ENCODE assay signal across 8 cellular contexts in the genomic region with DNA sequence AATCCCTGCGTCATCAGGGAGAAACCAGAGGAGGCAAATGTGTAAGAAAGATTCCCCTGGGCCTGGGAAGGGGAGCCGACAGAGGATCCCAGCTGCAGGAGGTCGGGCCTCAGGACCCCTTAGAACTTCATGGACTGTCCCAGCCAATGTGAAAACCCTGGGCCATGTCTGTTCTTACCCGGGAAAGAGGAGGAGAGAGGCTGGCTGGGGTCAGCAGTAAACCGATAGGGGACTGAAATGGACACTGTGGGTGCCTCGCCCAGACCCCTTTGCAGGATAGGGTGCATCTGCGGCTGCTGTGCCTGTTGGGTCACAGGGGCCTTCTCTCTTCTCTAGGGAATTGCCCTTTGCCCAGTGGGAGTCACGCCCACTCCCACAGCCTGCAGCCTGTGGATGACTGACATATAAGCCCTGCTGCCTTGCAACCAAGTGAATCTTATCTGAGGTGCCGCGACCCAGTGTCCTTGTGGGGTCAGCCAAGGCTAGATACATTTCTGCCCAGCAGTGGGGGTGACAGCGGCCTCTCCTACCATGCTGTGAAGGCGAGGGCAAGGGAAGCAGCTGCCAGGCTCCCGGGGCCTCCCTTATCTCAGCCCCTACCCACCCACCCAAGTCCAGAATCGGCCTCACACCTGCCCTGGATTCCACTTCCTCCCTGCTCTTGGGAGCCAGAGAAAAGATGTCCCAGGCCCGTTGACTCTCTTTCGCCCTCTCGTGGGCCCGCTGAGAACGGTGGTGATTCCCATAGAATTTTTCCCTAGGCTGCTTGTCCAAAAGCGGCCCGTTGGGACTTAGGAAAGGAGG. TPM values are rescaled to one million over a fixed set of nuclear protein-coding genes. Genes with fewer than 3 reads are reported as not detected.
DNase-seq lines count a peak whose midpoint lies in the region; ATAC-seq and TF ChIP-seq lines count a peak whose summit lies in the region.

No MANE protein-coding gene starts in this region.

- no peaks in the 10 kb centered on the region for H3K4me1 ChIP-seq in PC-9 (replicated peaks; ENCODE audit: insufficient read depth)
- H3K4me1 ChIP-seq in heart right ventricle, result peaks cover 0 to 26% (median 4%) of the 10 kb centered on the region in 9 donors

- no peaks in the 10 kb centered on the region for H3K36me3 Mint-ChIP-seq in activated naive CD4-positive, alpha-beta T cell treated with anti-CD3 and anti-CD28 coated beads, Interleukin-2, amount 50 U/mL, for 72 hours

- no peak overlapping the region for H3K4me3 ChIP-seq in PC-9
- H3K4me3 ChIP-seq in heart right ventricle, result no peak overlapping the region

- TF ChIP-seq CTCF in PC-9 (conservative IDR thresholded peaks at IDR 0.05) (peak; percentile 75), heart right ventricle (IDR thresholded peaks at IDR 0.05) (peak; percentile 27 to 74 (median 66))

- ATAC-seq in activated naive CD4-positive, alpha-beta T cell treated with anti-CD3 and anti-CD28 coated beads, Interleukin-2, amount 50 U/mL, for 72 hours, result peak; percentile 37 to 41
- peak; percentile 47 to 79 (median 72) for ATAC-seq in heart right ventricle

- H3K4me2 ChIP-seq in PC-9, result no peak overlapping the region

- CTCF ChIA-PET in PC-9 (lab: Charles Lee), result interaction anchor here (0.5 to 0.7 kb wide), 2 partner anchors 214 to 437 kb away, joined by 7 to 8 read pairs; no protein-coding TSS in a partner anchor

- 39 to 40% methylated on average over 21 of the region's 21 CpGs for WGBS in heart right ventricle, 2 donors

- H2AFZ ChIP-seq in PC-9, result no peak overlapping the region

- H3F3A ChIP-seq in PC-9 (ENCODE audit: insufficient read depth, low read depth), result no peaks in the 10 kb centered on the region

- H3K9me2 ChIP-seq in PC-9 (ENCODE audit: insufficient read depth), result no peaks in the 10 kb centered on the region

- H3K27ac ChIP-seq in PC-9 (no peak overlapping the region), heart right ventricle (peak overlapping the region in 2 of 10 donors; percentile 40 to 73)

- DNase-seq in AG08395 (ENCODE audit: low spot score), result peak; percentile 76
- DNase-seq in GM19238 (ENCODE audit: insufficient read length, low spot score), result peak; percentile 47
- peak; percentile 35 to 72 for DNase-seq in PC-9
- peak in 1 of 2 donors; percentile 56 for DNase-seq in activated naive CD4-positive, alpha-beta T cell treated with anti-CD3 and anti-CD28 coated beads, Interleukin-2, amount 50 U/mL, for 72 hours (ENCODE audit: low spot score in 2 of 2)
- DNase-seq in heart right ventricle, result peak; percentile 51 to 70
- DNase-seq in stimulated activated CD4-positive, alpha-beta T cell treated with anti-CD3 and anti-CD28 coated beads, Interleukin-12 subunit alpha, Interleukin-12 subunit beta, amount 100 ng/mL, for 4 hours, result peak; percentile 30
- no peak for DNase-seq in hippocampal formation (lab: John Stamatoyannopoulos, UW)
- no peak for DNase-seq in NCI-H128 (lab: John Stamatoyannopoulos, UW; ENCODE audit: unreplicated experiment)

- H3K9me3 Mint-ChIP-seq in activated naive CD4-positive, alpha-beta T cell treated with anti-CD3 and anti-CD28 coated beads, Interleukin-2, amount 50 U/mL, for 72 hours, result no peaks in the 10 kb centered on the region

- H3K27ac Mint-ChIP-seq in activated naive CD4-positive, alpha-beta T cell treated with anti-CD3 and anti-CD28 coated beads, Interleukin-2, amount 50 U/mL, for 72 hours, result no peak overlapping the region

- no peaks in the 10 kb centered on the region for H4K20me1 ChIP-seq in PC-9 (ENCODE audit: insufficient read depth)

- POLR2A ChIA-PET in PC-9 (lab: Charles Lee; ENCODE audit: unreplicated experiment), result interaction anchor here (0.6 kb wide), 1 partner anchor 221 kb away, joined by 3 read pairs; no protein-coding TSS in a partner anchor

- H3K27me3 ChIP-seq in PC-9 (ENCODE audit: insufficient read depth, low read depth), result no peaks in the 10 kb centered on the region
- H3K27me3 ChIP-seq in heart right ventricle, result peaks cover 0 to 6% (median 0%) of the 10 kb centered on the region in 7 donors

- H3K36me3 ChIP-seq in PC-9 (ENCODE audit: low read depth) (no peaks in the 10 kb centered on the region), heart right ventricle (no peaks in the 10 kb centered on the region)

- peaks cover 12% of the 10 kb centered on the region for H3K9me3 ChIP-seq in PC-9 (ENCODE audit: insufficient read depth, low read depth)
- peaks cover 0 to 12% (median 0%) of the 10 kb centered on the region in 11 donors for H3K9me3 ChIP-seq in heart right ventricle

- no peaks in the 10 kb centered on the region for H3K79me2 ChIP-seq in PC-9 (ENCODE audit: low read depth)

- intact Hi-C loops in PC-9 (cut with micrococcal nuclease; ENCODE audit: unreplicated experiment) (loop anchor here (2.0 kb wide), 1 partner anchor 77 kb away; a partner anchor contains a TSS), heart right ventricle (cut with DNase I) (no loop called here)

- no TSS peak for BruUV-seq in PC-9 (replicated peaks; lab: Mats Ljungman, UMichigan)

RNA-seq across cellular contexts. Expression of a gene that starts 57.1 kb away (rescaled TPM):
- 32.3 and 34.5 TPM in 2 replicates for total RNA-seq in PC-9 (2021)
- 1 to 10 TPM; 1.3 to 2.2 TPM for total RNA-seq in activated naive CD4-positive, alpha-beta T cell treated with anti-CD3 and anti-CD28 coated beads, Interleukin-2, amount 50 U/mL, for 72 hours
- 1 to 10 TPM; 1.7 to 6.6 (median 3.0) TPM for total RNA-seq in heart right ventricle
- polyA plus RNA-seq in heart right ventricle, result 1 to 10 TPM; 1.5 to 4.1 TPM

Comparison
In these comparisons a context has a peak if more than half of its experiments do, and no peak if none do; other contexts are left out.
1. DNase-seq: peak in AG08395 (single experiment), GM19238 (single experiment), PC-9 (2 of 2), heart right ventricle (2 of 2) and stimulated activated CD4-positive, alpha-beta T cell treated with anti-CD3 and anti-CD28 coated beads, Interleukin-12 subunit alpha, Interleukin-12 subunit beta, amount 100 ng/mL, for 4 hours (single experiment); none in hippocampal formation (0 of 2) and NCI-H128 (single experiment).